8 cellular contexts compared by ENCODE assay signal in genomic region chr3:184777566-184778356, GRCh38. TPM values are rescaled to one million over a fixed set of nuclear protein-coding genes. Genes with fewer than 3 reads are reported as not detected.
DNase-seq lines count a peak whose midpoint lies in the region; ATAC-seq and TF ChIP-seq lines count a peak whose summit lies in the region.

No MANE protein-coding gene starts in this region.

- no peak overlapping the region for H2AFZ ChIP-seq in DND-41 (ENCODE audit: low read depth, low read length)

- H3K4me1 ChIP-seq in DND-41 (ENCODE audit: insufficient read depth, low read length) (no peaks in the 10 kb centered on the region), ascending aorta (no peaks in the 10 kb centered on the region), right cardiac atrium (ENCODE audit: control insufficient read depth, insufficient read depth, low read length) (peaks cover 4% of the 10 kb centered on the region)

- TF ChIP-seq CTCF in DND-41 (IDR thresholded peaks at IDR 0.05; ENCODE audit: borderline replicate concordance, extremely low read depth, low read length, poor library complexity, severe bottlenecking), result peak; percentile 87
- peak; percentile 74 to 91 (median 88) for TF ChIP-seq CTCF in ascending aorta (IDR thresholded peaks at IDR 0.05)

- WGBS in right cardiac atrium, result 28% methylated on average over 11 of the region's 11 CpGs

- no peaks in the 10 kb centered on the region for H4K20me1 ChIP-seq in DND-41 (ENCODE audit: insufficient read depth, low read length)

- H3K4me2 ChIP-seq in DND-41 (ENCODE audit: insufficient read depth, low read length), result no peak overlapping the region

- H3K4me3 ChIP-seq in DND-41 (ENCODE audit: low read depth in 1 of 2, low read length in 2 of 2), result no peak overlapping the region
- no peak overlapping the region for H3K4me3 ChIP-seq in ascending aorta
- no peak overlapping the region for H3K4me3 ChIP-seq in right cardiac atrium (ENCODE audit: low read length)

- ATAC-seq in DND-41 (ENCODE audit: insufficient read depth, low read depth), result peak; percentile 99
- peak; percentile 79 for ATAC-seq in HG02678 (IDR thresholded peaks at IDR 0.05; ENCODE audit: unreplicated experiment)
- peak; percentile 86 to 88 for ATAC-seq in right cardiac atrium
- peak; percentile 93 for ATAC-seq in sciatic nerve
- no peak for ATAC-seq in HG03135 (IDR thresholded peaks at IDR 0.05; ENCODE audit: unreplicated experiment)

- H3K9me3 ChIP-seq in DND-41 (ENCODE audit: insufficient read depth, low read length, severe bottlenecking) (no peaks in the 10 kb centered on the region), ascending aorta (no peaks in the 10 kb centered on the region), right cardiac atrium (ENCODE audit: control insufficient read depth, low read length) (no peaks in the 10 kb centered on the region)

- H3K27ac ChIP-seq in DND-41 (ENCODE audit: low read length) (no peak overlapping the region), ascending aorta (no peak overlapping the region), right cardiac atrium (ENCODE audit: low read length) (no peak overlapping the region)

- intact Hi-C loops in ascending aorta (cut with DNase I) (loop anchor here (1.0 to 10.0 kb wide), 3 partner anchors 65 to 413 kb away; partner anchors contain the start of genes CLCN2, EPHB3, MAGEF1 and POLR2H), right cardiac atrium (cut with DNase I) (loop anchor here in 1 of 4 donors (5.0 to 10.0 kb wide), 2 partner anchors 50 to 393 kb away; partner anchors contain the start of gene CHRD), sciatic nerve (cut with DNase I) (loop anchor here (5.0 kb wide), 1 partner anchor 400 kb away; the partner anchor contains the start of gene THPO)

- H3K36me3 ChIP-seq in DND-41 (ENCODE audit: insufficient read depth, low read length) (no peaks in the 10 kb centered on the region), ascending aorta (no peaks in the 10 kb centered on the region)

- no peak overlapping the region for H3K9ac ChIP-seq in DND-41 (ENCODE audit: low read depth, low read length)

- H3K27me3 ChIP-seq in DND-41 (ENCODE audit: insufficient read depth, low read length, poor library complexity) (peaks cover 3% of the 10 kb centered on the region), ascending aorta (no peaks in the 10 kb centered on the region), right cardiac atrium (ENCODE audit: control insufficient read depth, insufficient read depth) (no peaks in the 10 kb centered on the region)

- DNase-seq in DND-41 (peak; percentile 84), NCI-H2081 (lab: John Stamatoyannopoulos, UW) (peak; percentile 93 to 94), T-helper 22 cell (ENCODE audit: low read depth) (peak; percentile 56), ascending aorta (ENCODE audit: low spot score in 2 of 2) (peak; percentile 58 to 97), right cardiac atrium (peak; percentile 86 to 94 (median 89)), sciatic nerve (ENCODE audit: low spot score) (peak; percentile 96)

- no peaks in the 10 kb centered on the region for H3K79me2 ChIP-seq in DND-41 (ENCODE audit: insufficient read depth, low read length)

RNA-seq across cellular contexts. Expression of gene VPS8, which starts 34.2 kb away (rescaled TPM):
- total RNA-seq in ascending aorta, result 24.9 TPM
- 10 to 100 TPM; 25.4 to 39.7 (median 27.9) TPM for total RNA-seq in right cardiac atrium
- polyA plus RNA-seq in right cardiac atrium, result 10.9 TPM
- total RNA-seq in sciatic nerve, result 86.4 TPM
